ENCODE assay signal across 13 cellular contexts in genomic region chr12:106585237-106585834, GRCh38. TPM values are rescaled to one million over a fixed set of nuclear protein-coding genes. Genes with fewer than 3 reads are reported as not detected.
DNase-seq lines count a peak whose midpoint lies in the region; ATAC-seq and TF ChIP-seq lines count a peak whose summit lies in the region.
"Had no signal": no experiment of that assay in that cellular context is flagged by ENCODE, and none has a peak within 500 bp of the region (broad histone marks: within the 10 kb centered on the region; RNA-seq: fewer than 3 reads in every experiment).

No MANE protein-coding gene starts in this region.

- TF ChIP-seq CTCF in Calu3 (IDR thresholded peaks at IDR 0.05; ENCODE audit: unreplicated experiment) (no peak), GM23338 (conservative IDR thresholded peaks at IDR 0.05; ENCODE audit: low read depth in 2 of 2) (no peak), neural cell (IDR thresholded peaks at IDR 0.05; ENCODE audit: poor library complexity, severe bottlenecking) (no peak)

- H3K4me3 ChIP-seq in GM23338 = peak overlapping the region; percentile 74
- H3K4me3 ChIP-seq in neural cell (ENCODE audit: low read length) = peak overlapping the region; percentile 69

- H3K36me3 Mint-ChIP-seq in Calu3 (ENCODE audit: insufficient read depth, unreplicated experiment) (peaks cover 6% of the 10 kb centered on the region), GM23338 (ENCODE audit: low read depth) (no peaks in the 10 kb centered on the region; the same call in 2 of the 3 replicates)

- no peak for ATAC-seq in GM23338
- no peak for ATAC-seq in HG03342 (IDR thresholded peaks at IDR 0.05; ENCODE audit: unreplicated experiment)

- peak overlapping the region; percentile 97 for H3K4me2 ChIP-seq in GM23338
- peak overlapping the region; percentile 59 for H3K4me2 ChIP-seq in neural cell (ENCODE audit: low read length)

- no peaks in the 10 kb centered on the region for H3K79me2 ChIP-seq in GM23338 (replicated peaks; ENCODE audit: insufficient read depth)
- H3K79me2 ChIP-seq in neural cell (replicated peaks; ENCODE audit: insufficient read depth, low read length) = no peaks in the 10 kb centered on the region

- no peak for TF ChIP-seq RAD21 in neural cell (conservative IDR thresholded peaks at IDR 0.05)

- H4K20me1 ChIP-seq in GM23338 (replicated peaks; ENCODE audit: insufficient read depth) (peaks cover 19% of the 10 kb centered on the region), neural cell (ENCODE audit: insufficient read depth) (no peaks in the 10 kb centered on the region)

- H3K27ac ChIP-seq in GM23338 (ENCODE audit: low read depth) (no peak overlapping the region), neural cell (ENCODE audit: low read length) (no peak overlapping the region)
- H3K27ac ChIP-seq: right atrium auricular region had no signal

- BruUV-seq in Calu3 (replicated peaks; lab: Mats Ljungman, UMichigan) = no TSS peak

- TF ChIP-seq EP300 in neural cell (conservative IDR thresholded peaks at IDR 0.05; ENCODE audit: poor library complexity, severe bottlenecking) = no peak

- intact Hi-C loops in Calu3 (cut with micrococcal nuclease; ENCODE audit: unreplicated experiment) = loop anchor here (5.0 kb wide), 1 partner anchor 42 kb away; no protein-coding TSS in a partner anchor

- H3K27me3 ChIP-seq in GM23338 (ENCODE audit: insufficient read depth) (peaks cover 84% of the 10 kb centered on the region), neural cell (ENCODE audit: insufficient read depth, low read depth, low read length) (peaks cover 100% of the 10 kb centered on the region)

- H3F3A ChIP-seq in GM23338 (replicated peaks; ENCODE audit: low read depth) = peaks cover 13% of the 10 kb centered on the region; the same call in 1 of the 2 replicates
- H3F3A ChIP-seq in neural cell (ENCODE audit: insufficient read depth, low read length, poor library complexity, severe bottlenecking) = no peaks in the 10 kb centered on the region

- no peak for DNase-seq in Calu3
- peak; percentile 68 for DNase-seq in GM23338 (ENCODE audit: low spot score)
- peak; percentile 61 for DNase-seq in ecto neural progenitor cell (ENCODE audit: low spot score)
- no peak for DNase-seq in NCI-H2196 (lab: John Stamatoyannopoulos, UW; ENCODE audit: unreplicated experiment)
- DNase-seq in RPMI8226 = no peak
- DNase-seq: aorta; CD4-positive, alpha-beta T cell; NCI-H446 treated with DMSO at 0.1 percent for 48 hours; stimulated activated CD4-positive, alpha-beta T cell treated with anti-CD3 and anti-CD28 coated beads, Interleukin-4, amount 100 ng/mL, for 4 hours; stimulated activated naive CD4-positive, alpha-beta T cell had no signal

- H2AFZ ChIP-seq in GM23338 (peak overlapping the region; percentile 80), neural cell (ENCODE audit: low read depth, low read length) (no peak overlapping the region)

- H3K27me3 Mint-ChIP-seq in Calu3 (ENCODE audit: unreplicated experiment) (peaks cover 100% of the 10 kb centered on the region), GM23338 (ENCODE audit: insufficient read depth, low read depth, poor library complexity) (peaks cover 84% of the 10 kb centered on the region)

- H3K4me3 Mint-ChIP-seq in Calu3 (ENCODE audit: low read depth, unreplicated experiment) (peak overlapping the region; percentile 71), GM23338 (peak overlapping the region; percentile 72)

- no peaks in the 10 kb centered on the region for H3K36me3 ChIP-seq in GM23338 (ENCODE audit: insufficient read depth)
- no peaks in the 10 kb centered on the region for H3K36me3 ChIP-seq in neural cell (ENCODE audit: insufficient read depth, low read length)
- H3K36me3 ChIP-seq: right atrium auricular region had no signal

- H3K9ac ChIP-seq in neural cell (ENCODE audit: low read length) = no peak overlapping the region

- no peaks in the 10 kb centered on the region for H3K9me3 ChIP-seq in neural cell (ENCODE audit: low read length)
- H3K9me3 ChIP-seq: right atrium auricular region had no signal

- CTCF ChIA-PET in Calu3 (lab: Charles Lee) = no interaction called here

- H3K9me2 ChIP-seq in GM23338 (ENCODE audit: insufficient read depth) (no peaks in the 10 kb centered on the region), neural cell (ENCODE audit: insufficient read depth, low read length) (no peaks in the 10 kb centered on the region)

- H3K9me3 Mint-ChIP-seq in Calu3 (ENCODE audit: low read depth, unreplicated experiment) (no peaks in the 10 kb centered on the region), GM23338 (peaks cover 3% of the 10 kb centered on the region; the same call in 2 of the 3 replicates)
- H3K9me3 Mint-ChIP-seq: CD4-positive, alpha-beta T cell had no signal

- peaks cover 26% of the 10 kb centered on the region for H3K4me1 Mint-ChIP-seq in Calu3 (ENCODE audit: low read depth, unreplicated experiment)
- peaks cover 49% of the 10 kb centered on the region for H3K4me1 Mint-ChIP-seq in GM23338

- H3K4me1 ChIP-seq in GM23338 (ENCODE audit: insufficient read depth) = peaks cover 38% of the 10 kb centered on the region

- H3K27ac Mint-ChIP-seq in Calu3 (ENCODE audit: unreplicated experiment) (no peak overlapping the region), GM23338 (no peak overlapping the region)
- H3K27ac Mint-ChIP-seq: CD4-positive, alpha-beta T cell had no signal

TF ChIP-seq in GM23338, 12 proteins besides CTCF, POLR2A, EP300 and RAD21 (continues in another document):
- no peak for TF ChIP-seq ZNF331 (CRISPR knock-in tag; IDR thresholded peaks at IDR 0.05; ENCODE audit: low read depth)
- TF ChIP-seq, protein P1, sequence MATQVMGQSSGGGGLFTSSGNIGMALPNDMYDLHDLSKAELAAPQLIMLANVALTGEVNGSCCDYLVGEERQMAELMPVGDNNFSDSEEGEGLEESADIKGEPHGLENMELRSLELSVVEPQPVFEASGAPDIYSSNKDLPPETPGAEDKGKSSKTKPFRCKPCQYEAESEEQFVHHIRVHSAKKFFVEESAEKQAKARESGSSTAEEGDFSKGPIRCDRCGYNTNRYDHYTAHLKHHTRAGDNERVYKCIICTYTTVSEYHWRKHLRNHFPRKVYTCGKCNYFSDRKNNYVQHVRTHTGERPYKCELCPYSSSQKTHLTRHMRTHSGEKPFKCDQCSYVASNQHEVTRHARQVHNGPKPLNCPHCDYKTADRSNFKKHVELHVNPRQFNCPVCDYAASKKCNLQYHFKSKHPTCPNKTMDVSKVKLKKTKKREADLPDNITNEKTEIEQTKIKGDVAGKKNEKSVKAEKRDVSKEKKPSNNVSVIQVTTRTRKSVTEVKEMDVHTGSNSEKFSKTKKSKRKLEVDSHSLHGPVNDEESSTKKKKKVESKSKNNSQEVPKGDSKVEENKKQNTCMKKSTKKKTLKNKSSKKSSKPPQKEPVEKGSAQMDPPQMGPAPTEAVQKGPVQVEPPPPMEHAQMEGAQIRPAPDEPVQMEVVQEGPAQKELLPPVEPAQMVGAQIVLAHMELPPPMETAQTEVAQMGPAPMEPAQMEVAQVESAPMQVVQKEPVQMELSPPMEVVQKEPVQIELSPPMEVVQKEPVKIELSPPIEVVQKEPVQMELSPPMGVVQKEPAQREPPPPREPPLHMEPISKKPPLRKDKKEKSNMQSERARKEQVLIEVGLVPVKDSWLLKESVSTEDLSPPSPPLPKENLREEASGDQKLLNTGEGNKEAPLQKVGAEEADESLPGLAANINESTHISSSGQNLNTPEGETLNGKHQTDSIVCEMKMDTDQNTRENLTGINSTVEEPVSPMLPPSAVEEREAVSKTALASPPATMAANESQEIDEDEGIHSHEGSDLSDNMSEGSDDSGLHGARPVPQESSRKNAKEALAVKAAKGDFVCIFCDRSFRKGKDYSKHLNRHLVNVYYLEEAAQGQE (IDR thresholded peaks at IDR 0.05; ENCODE audit: unreplicated experiment) = no peak

TF ChIP-seq in neural cell, 6 proteins besides CTCF, POLR2A, EP300 and RAD21:
- TF ChIP-seq TAF1 (IDR thresholded peaks at IDR 0.05; ENCODE audit: low read depth) = no peak
- TF ChIP-seq, protein P1 (IDR thresholded peaks at IDR 0.05; ENCODE audit: borderline replicate concordance) = no peak
- TF ChIP-seq EZH2 (IDR thresholded peaks at IDR 0.05; ENCODE audit: borderline replicate concordance, insufficient read depth, low read length, poor library complexity, severe bottlenecking) = no peak

RNA-seq across cellular contexts. Expression of gene RFX4, which starts 2.5 kb away (rescaled TPM):
- 0.27 TPM in 1 of 2 replicates, not detected in the other for total RNA-seq in Calu3 (2022)
- total RNA-seq in GM23338 (2014; rRNA removed; shearing (Covaris generic)) = 2.1 TPM in 1 of 2 replicates, not detected in the other
- polyA plus RNA-seq in GM23338 (2016; fragmentation: Nextera tagmentation; extraction: Ambion mirVana) (0.23 and 0.49 TPM in 2 replicates), neural cell (0.22 TPM in 1 of 2 replicates, not detected in the other)
- polyA minus RNA-seq in neural cell = 0.49 and 1.4 TPM in 2 replicates
- total RNA-seq: aorta; CD4-positive, alpha-beta T cell; right atrium auricular region had no signal
- polyA plus RNA-seq: aorta had no signal

Comparison
In these comparisons a context has a peak if more than half of its experiments do, and no peak if none do; other contexts are left out.
1. DNase-seq: peak in GM23338 (single experiment) and ecto neural progenitor cell (single experiment); none in Calu3 (single experiment), NCI-H2196 (single experiment) and RPMI8226 (single experiment).